In genomic region chr1:40039245-40039756, GRCh38 we compare ENCODE assay signal across 8 cellular contexts. TPM values are rescaled to one million over a fixed set of nuclear protein-coding genes. Genes with fewer than 3 reads are reported as not detected.
A peak's percentile ranks its signal among the peaks of the same experiment; 100 is the strongest.
DNase-seq lines count a peak whose midpoint lies in the region; ATAC-seq and TF ChIP-seq lines count a peak whose summit lies in the region.

No MANE protein-coding gene starts in this region.

- peaks cover 50% of the 10 kb centered on the region for H3K4me1 Mint-ChIP-seq in activated naive CD8-positive, alpha-beta T cell treated with anti-CD3 and anti-CD28 coated beads for 36 hours

- peak overlapping the region; percentile 93 for H3K27ac ChIP-seq in BLaER1
- no peak overlapping the region for H3K27ac ChIP-seq in iPS DF 6.9 (ENCODE audit: low read length)
- H3K27ac ChIP-seq in skeletal muscle tissue (ENCODE audit: low read depth, low read length): peak overlapping the region; percentile 100

- TF ChIP-seq POLR2A in NB4 (IDR thresholded peaks at IDR 0.05; ENCODE audit: extremely low read depth, insufficient read length): peak; percentile 0

- H3K27me3 ChIP-seq in BLaER1: no peaks in the 10 kb centered on the region
- H3K27me3 ChIP-seq in iPS DF 6.9 (ENCODE audit: control insufficient read depth, insufficient read depth, low read length): no peaks in the 10 kb centered on the region
- H3K27me3 ChIP-seq in skeletal muscle tissue (ENCODE audit: control insufficient read depth in 3 of 3, insufficient read depth in 3 of 3, low read length in 3 of 3): no peaks in the 10 kb centered on the region

- no peaks in the 10 kb centered on the region for H3K9me3 ChIP-seq in BLaER1
- no peaks in the 10 kb centered on the region for H3K9me3 ChIP-seq in iPS DF 6.9 (ENCODE audit: control insufficient read depth, insufficient read depth, low read length)
- no peaks in the 10 kb centered on the region for H3K9me3 ChIP-seq in skeletal muscle tissue (ENCODE audit: control insufficient read depth in 3 of 3, low read length in 3 of 3)

- peak overlapping the region; percentile 94 for H3K4me2 ChIP-seq in BLaER1

- peak; percentile 1 for ATAC-seq in GM19397 (IDR thresholded peaks at IDR 0.05; ENCODE audit: unreplicated experiment)

- H3K9me3 Mint-ChIP-seq in activated naive CD8-positive, alpha-beta T cell treated with anti-CD3 and anti-CD28 coated beads for 36 hours: no peaks in the 10 kb centered on the region

- peaks cover 39% of the 10 kb centered on the region for H3K36me3 Mint-ChIP-seq in activated naive CD8-positive, alpha-beta T cell treated with anti-CD3 and anti-CD28 coated beads for 36 hours

- no peaks in the 10 kb centered on the region for H3K27me3 Mint-ChIP-seq in activated naive CD8-positive, alpha-beta T cell treated with anti-CD3 and anti-CD28 coated beads for 36 hours

- TF ChIP-seq CTCF in NB4 (IDR thresholded peaks at IDR 0.05; ENCODE audit: low read depth, low read length): no peak

- peaks cover 36% of the 10 kb centered on the region for H4K20me1 ChIP-seq in BLaER1

- peaks cover 19% of the 10 kb centered on the region for H3K36me3 ChIP-seq in BLaER1
- no peaks in the 10 kb centered on the region for H3K36me3 ChIP-seq in iPS DF 6.9 (ENCODE audit: control insufficient read depth, insufficient read depth, low read length)
- H3K36me3 ChIP-seq in skeletal muscle tissue (ENCODE audit: control insufficient read depth in 3 of 3, insufficient read depth in 3 of 3, low read length in 3 of 3): peaks cover 3 to 6% (median 5%) of the 10 kb centered on the region in 3 donors

- DNase-seq in NB4 (ENCODE audit: low read depth) (peak; percentile 88), iPS DF 6.9 (ENCODE audit: low read depth, low spot score) (no peak), mucosa of gallbladder (ENCODE audit: low spot score) (no peak)
- no peak for DNase-seq in activated naive CD8-positive, alpha-beta T cell treated with anti-CD3 and anti-CD28 coated beads for 36 hours
- no peak for DNase-seq in activated effector memory CD4-positive, alpha-beta T cell treated with Interleukin-2 at 50 U/mL for 16 hours

- H3K4me3 Mint-ChIP-seq in activated naive CD8-positive, alpha-beta T cell treated with anti-CD3 and anti-CD28 coated beads for 36 hours: peak overlapping the region; percentile 95

- H3K9ac ChIP-seq in BLaER1 (peak overlapping the region; percentile 93), skeletal muscle tissue (ENCODE audit: low read depth in 1 of 3, low read length in 3 of 3) (peak overlapping the region; percentile 100)

- WGBS in iPS DF 6.9 (ENCODE audit: insufficient coverage, insufficient read length): no CpG with 5 or more reads among the region's 10 CpGs

- peak overlapping the region; percentile 99 for H3K27ac Mint-ChIP-seq in activated naive CD8-positive, alpha-beta T cell treated with anti-CD3 and anti-CD28 coated beads for 36 hours

- peak overlapping the region; percentile 99 for H3K4me3 ChIP-seq in BLaER1
- H3K4me3 ChIP-seq in NB4 (ENCODE audit: low read depth, low read length): peak overlapping the region; percentile 80
- peak overlapping the region; percentile 82; the same call in 1 of the 2 replicates for H3K4me3 ChIP-seq in iPS DF 6.9 (ENCODE audit: low read length)
- peak overlapping the region; percentile 95 to 99 (median 99) for H3K4me3 ChIP-seq in skeletal muscle tissue (ENCODE audit: low read length in 3 of 3)

- H3K4me1 ChIP-seq in BLaER1 (peaks cover 78% of the 10 kb centered on the region), iPS DF 6.9 (ENCODE audit: control insufficient read depth, insufficient read depth, low read length) (no peaks in the 10 kb centered on the region), skeletal muscle tissue (ENCODE audit: control insufficient read depth in 3 of 3, insufficient read depth in 3 of 3, low read length in 3 of 3) (peaks cover 51 to 73% (median 57%) of the 10 kb centered on the region in 3 donors)

RNA-seq across cellular contexts. Expression of gene CAP1, which starts 1.2 kb away (rescaled TPM):
- total RNA-seq in activated naive CD8-positive, alpha-beta T cell treated with anti-CD3 and anti-CD28 coated beads for 36 hours: 100 to 1,000 TPM; 483 to 504 TPM
- total RNA-seq in skeletal muscle tissue (79.3 TPM), mucosa of gallbladder (313 TPM)

RNA-seq across cellular contexts. Expression of gene PPT1, which starts 57.8 kb away (rescaled TPM):
- 10 to 100 TPM; 87.5 to 93.7 TPM for total RNA-seq in activated naive CD8-positive, alpha-beta T cell treated with anti-CD3 and anti-CD28 coated beads for 36 hours
- total RNA-seq in skeletal muscle tissue (33.4 TPM), mucosa of gallbladder (75.9 TPM)
